27 cellular contexts compared by ENCODE assay signal in genomic region chr20:33878583-33878982, GRCh38.
"Had no signal": no experiment of that assay in that cellular context is flagged by ENCODE, and none has a peak within 500 bp of the region (broad histone marks: within the 10 kb centered on the region; RNA-seq: fewer than 3 reads in every experiment).

No MANE protein-coding gene starts in this region.

- H3K27me3 ChIP-seq: ovary, right lobe of liver, sigmoid colon, stomach, thyroid gland, tibial nerve, upper lobe of left lung, vagina had no signal

- ATAC-seq: natural killer cell treated with Interleukin-12 subunit alpha and Interleukin-12 subunit beta and Interleukin-15 and Interleukin-18, amount 100 ng/mL, for 72 hours; psoas muscle; right cardiac atrium; right lobe of liver; stimulated activated effector memory CD8-positive, alpha-beta T cell treated with anti-CD3 and anti-CD28 coated beads, Interleukin-12 subunit alpha, Interleukin-12 subunit beta, amount 100 ng/mL, for 72 hours; stimulated activated naive B cell treated with anti-CD40 and anti-IgM and Interleukin-4, amounts not matched to agents 10 μg/mL and 1 μg/mL and 100 μg/mL, for 72 hours had no signal

- H3K27ac Mint-ChIP-seq: natural killer cell treated with Interleukin-12 subunit alpha and Interleukin-12 subunit beta and Interleukin-15 and Interleukin-18, amount 100 ng/mL, for 72 hours; nephron progenitor cell; progenitor cell of endocrine pancreas; stimulated activated effector memory CD8-positive, alpha-beta T cell treated with anti-CD3 and anti-CD28 coated beads, Interleukin-12 subunit alpha, Interleukin-12 subunit beta, amount 100 ng/mL, for 72 hours; stimulated activated naive B cell treated with anti-CD40 and anti-IgM and Interleukin-4, amounts not matched to agents 10 μg/mL and 1 μg/mL and 100 μg/mL, for 72 hours; stimulated activated naive CD8-positive, alpha-beta T cell treated with anti-CD3 and anti-CD28 coated beads, Interleukin-15, Interleukin-2, amounts not matched to agents 100 ng/mL and 50 ng/mL, for 24 hours had no signal

- H3K36me3 Mint-ChIP-seq: stimulated activated effector memory CD8-positive, alpha-beta T cell treated with anti-CD3 and anti-CD28 coated beads, Interleukin-12 subunit alpha, Interleukin-12 subunit beta, amount 100 ng/mL, for 72 hours had no signal

- H3K9me3 ChIP-seq: right lobe of liver, thyroid gland, vagina had no signal

- H3K79me2 ChIP-seq: parathyroid adenoma had no signal

- H3K27me3 Mint-ChIP-seq: stimulated activated naive CD8-positive, alpha-beta T cell treated with anti-CD3 and anti-CD28 coated beads, Interleukin-15, Interleukin-2, amounts not matched to agents 100 ng/mL and 50 ng/mL, for 24 hours had no signal

- H3K4me3 Mint-ChIP-seq: natural killer cell treated with Interleukin-12 subunit alpha and Interleukin-12 subunit beta and Interleukin-15 and Interleukin-18, amount 100 ng/mL, for 72 hours; nephron progenitor cell; neural crest cell; stimulated activated effector memory CD8-positive, alpha-beta T cell treated with anti-CD3 and anti-CD28 coated beads, Interleukin-12 subunit alpha, Interleukin-12 subunit beta, amount 100 ng/mL, for 72 hours; stimulated activated naive B cell treated with anti-CD40 and anti-IgM and Interleukin-4, amounts not matched to agents 10 μg/mL and 1 μg/mL and 100 μg/mL, for 72 hours; stimulated activated naive CD8-positive, alpha-beta T cell treated with anti-CD3 and anti-CD28 coated beads, Interleukin-15, Interleukin-2, amounts not matched to agents 100 ng/mL and 50 ng/mL, for 24 hours had no signal

- H3K4me1 Mint-ChIP-seq: neural crest cell had no signal

- DNase-seq: nephron progenitor cell; occipital lobe; ovary; psoas muscle; right cardiac atrium; right lobe of liver; sigmoid colon; small intestine; stimulated activated CD4-positive, alpha-beta T cell treated with anti-CD3 and anti-CD28 coated beads, Interleukin-15, amount 100 ng/mL, for 24 hours; stimulated activated CD4-positive, alpha-beta T cell treated with anti-CD3 and anti-CD28 coated beads, Interleukin-2, amount 100 ng/mL, for 24 hours; stimulated activated CD4-positive, alpha-beta T cell treated with anti-CD3 and anti-CD28 coated beads, Interleukin-2, amount 100 ng/mL, for 48 hours; stimulated activated CD4-positive, alpha-beta T cell treated with anti-CD3 and anti-CD28 coated beads, Interleukin-4, amount 100 ng/mL, for 24 hours; stimulated activated naive B cell treated with anti-CD40 and anti-IgM and Interleukin-4, amounts not matched to agents 10 μg/mL and 1 μg/mL and 100 μg/mL, for 72 hours; stimulated activated naive CD4-positive, alpha-beta T cell treated with Interleukin-2 at 50 U/mL for 16 hours; stomach; thyroid gland; trophoblast cell; upper lobe of left lung had no signal

- H2AFZ ChIP-seq: parathyroid adenoma had no signal

- H3K27ac ChIP-seq: ovary, parathyroid adenoma, psoas muscle, right lobe of liver, sigmoid colon, stomach, thoracic aorta, thyroid gland, tibial nerve, upper lobe of left lung, vagina had no signal

- H3K36me3 ChIP-seq: ovary, right lobe of liver, sigmoid colon, stomach, thoracic aorta, thyroid gland, tibial nerve, upper lobe of left lung, vagina had no signal

- H3K4me3 ChIP-seq: ovary, psoas muscle, right lobe of liver, sigmoid colon, stomach, thoracic aorta, thyroid gland, tibial nerve, upper lobe of left lung, vagina had no signal

- H3K9ac ChIP-seq: parathyroid adenoma had no signal

- H3K4me1 ChIP-seq: parathyroid adenoma, psoas muscle, right lobe of liver, sigmoid colon, stomach, thyroid gland, tibial nerve, upper lobe of left lung, vagina had no signal
